12 cellular contexts compared by ENCODE assay signal in the genomic region with DNA sequence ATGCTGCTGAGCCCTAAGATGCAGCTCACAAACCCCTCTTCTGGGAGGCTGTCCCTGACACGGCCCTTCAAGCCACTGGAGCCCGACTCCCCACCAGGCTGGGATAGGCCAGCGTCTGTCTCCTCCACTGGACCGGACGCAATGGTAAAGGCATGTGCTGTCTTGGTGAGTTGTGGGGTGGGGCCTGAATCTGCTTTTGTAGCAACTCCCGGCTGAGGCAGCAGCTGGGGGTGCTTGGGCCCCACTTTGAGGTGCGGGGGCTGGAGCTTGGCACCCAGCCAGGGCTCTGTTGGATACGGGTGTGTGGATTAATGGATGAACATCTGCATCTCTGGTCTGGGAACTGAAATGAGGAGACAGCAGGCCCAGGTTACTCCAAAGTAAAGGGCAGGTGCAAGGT. TPM values are rescaled to one million over a fixed set of nuclear protein-coding genes. Genes with fewer than 3 reads are reported as not detected.
DNase-seq lines count a peak whose midpoint lies in the region; ATAC-seq and TF ChIP-seq lines count a peak whose summit lies in the region.
"Had no signal": no experiment of that assay in that cellular context is flagged by ENCODE, and none has a peak within 500 bp of the region (broad histone marks: within the 10 kb centered on the region; RNA-seq: fewer than 3 reads in every experiment).

No MANE protein-coding gene starts in this region.

- peaks cover 2% of the 10 kb centered on the region; the same call in 1 of the 2 replicates for H4K20me1 ChIP-seq in DND-41 (ENCODE audit: insufficient read depth, low read length)
- no peaks in the 10 kb centered on the region for H4K20me1 ChIP-seq in KMS-11 (ENCODE audit: insufficient read depth)

- no peak for ATAC-seq in DND-41 (ENCODE audit: insufficient read depth, low read depth)

- DNase-seq in DND-41 (no peak), brain microvascular endothelial cell (peak; percentile 25), neural crest cell (ENCODE audit: low read depth, low spot score) (no peak), NCI-H526 treated with DMSO at 0.1 percent for 48 hours (lab: John Stamatoyannopoulos, UW) (no peak), NCI-H1694 treated with DMSO at 0.1 percent for 48 hours (lab: John Stamatoyannopoulos, UW) (no peak)
- DNase-seq in stimulated activated CD4-positive, alpha-beta T cell treated with anti-CD3 and anti-CD28 coated beads, Interleukin-4, amount 100 ng/mL, for 4 hours = no peak
- DNase-seq: DMS53, hippocampal formation, mammary epithelial cell, NCI-H2081 had no signal

- no peaks in the 10 kb centered on the region for H3K36me3 Mint-ChIP-seq in neural crest cell (ENCODE audit: low read depth)

- H3K9ac ChIP-seq in DND-41 (ENCODE audit: low read depth, low read length) (no peak overlapping the region), KMS-11 (peak overlapping the region; percentile 56; the same call in 1 of the 2 replicates)

- H3K4me2 ChIP-seq in DND-41 (ENCODE audit: insufficient read depth, low read length) (no peak overlapping the region), KMS-11 (peak overlapping the region; percentile 95)

- no peak overlapping the region for H2AFZ ChIP-seq in DND-41 (ENCODE audit: low read depth, low read length)
- peak overlapping the region; percentile 43; the same call in 1 of the 2 replicates for H2AFZ ChIP-seq in KMS-11 (ENCODE audit: low read depth)

- H3K27me3 Mint-ChIP-seq in neural crest cell (ENCODE audit: low read depth) = no peaks in the 10 kb centered on the region

- H3K27ac Mint-ChIP-seq in neural crest cell (ENCODE audit: unreplicated experiment) = peak overlapping the region; percentile 43

- peaks cover 44% of the 10 kb centered on the region for H3K4me1 ChIP-seq in DND-41 (ENCODE audit: insufficient read depth, low read length)
- H3K4me1 ChIP-seq in KMS-11 (ENCODE audit: low read depth, poor library complexity, severe bottlenecking) = peaks cover 46% of the 10 kb centered on the region
- H3K4me1 ChIP-seq: breast epithelium had no signal

- no peaks in the 10 kb centered on the region for H3K27me3 ChIP-seq in DND-41 (ENCODE audit: insufficient read depth, low read length, poor library complexity)
- no peaks in the 10 kb centered on the region for H3K27me3 ChIP-seq in KMS-11 (ENCODE audit: insufficient read depth, low read depth)
- H3K27me3 ChIP-seq in brain microvascular endothelial cell (replicated peaks) = no peaks in the 10 kb centered on the region
- H3K27me3 ChIP-seq: breast epithelium had no signal

- H3K4me3 ChIP-seq in DND-41 (ENCODE audit: low read depth in 1 of 2, low read length in 2 of 2) (no peak overlapping the region), KMS-11 (IDR thresholded peaks at IDR 0.05; ENCODE audit: insufficient read depth, low read depth, low read length) (no peak overlapping the region), brain microvascular endothelial cell (ENCODE audit: low read depth, low read length) (no peak overlapping the region)
- H3K4me3 ChIP-seq: breast epithelium had no signal

- TF ChIP-seq CTCF in DND-41 (IDR thresholded peaks at IDR 0.05; ENCODE audit: borderline replicate concordance, extremely low read depth, low read length, poor library complexity, severe bottlenecking) = no peak
- no peak for TF ChIP-seq CTCF in KMS-11 (conservative IDR thresholded peaks at IDR 0.05; ENCODE audit: low read depth, low read length)
- TF ChIP-seq CTCF in brain microvascular endothelial cell (IDR thresholded peaks at IDR 0.05; ENCODE audit: low read depth, low read length, missing control alignments) = no peak
- TF ChIP-seq CTCF in neural crest cell (conservative IDR thresholded peaks at IDR 0.05) = no peak

- in situ Hi-C loops in brain microvascular endothelial cell (cut with HindIII; ENCODE audit: low pct_ligation_motif_present, low sequenced_read_pairs) = no loop called here

- peak overlapping the region; percentile 22; the same call in 1 of the 2 replicates for H3K27ac ChIP-seq in DND-41 (ENCODE audit: low read length)
- H3K27ac ChIP-seq in KMS-11 = peak overlapping the region; percentile 87
- no peak overlapping the region for H3K27ac ChIP-seq in brain microvascular endothelial cell
- H3K27ac ChIP-seq: breast epithelium had no signal

- peaks cover 13% of the 10 kb centered on the region for H3K4me1 Mint-ChIP-seq in neural crest cell

- no peaks in the 10 kb centered on the region for H3K9me3 Mint-ChIP-seq in neural crest cell

- H3K79me2 ChIP-seq in DND-41 (ENCODE audit: insufficient read depth, low read length) (peaks cover 15% of the 10 kb centered on the region), KMS-11 (ENCODE audit: insufficient read depth, low read depth) (no peaks in the 10 kb centered on the region)

- H3K36me3 ChIP-seq in DND-41 (ENCODE audit: insufficient read depth, low read length) (peaks cover 20% of the 10 kb centered on the region), KMS-11 (ENCODE audit: insufficient read depth) (0 out of 2 replicates have a peak, but pooled peaks cover 4% of the 10 kb centered on the region), brain microvascular endothelial cell (replicated peaks) (peaks cover 8% of the 10 kb centered on the region)
- H3K36me3 ChIP-seq: breast epithelium had no signal

- H3K9me3 ChIP-seq in DND-41 (ENCODE audit: insufficient read depth, low read length, severe bottlenecking) = no peaks in the 10 kb centered on the region
- H3K9me3 ChIP-seq: breast epithelium had no signal

- H3K4me3 Mint-ChIP-seq in neural crest cell = peak overlapping the region; percentile 31

RNA-seq across cellular contexts. Expression of gene NLRC3, which starts 3.5 kb away (rescaled TPM):
- total RNA-seq in neural crest cell = 0.18 TPM in 1 of 2 replicates, not detected in the other

RNA-seq across cellular contexts. Expression of gene SLX4, which starts 30.7 kb away (rescaled TPM):
- total RNA-seq in neural crest cell = 17.2 and 17.7 TPM in 2 replicates
